Comparison of ENCODE assay signal across 8 cellular contexts in the genomic region with DNA sequence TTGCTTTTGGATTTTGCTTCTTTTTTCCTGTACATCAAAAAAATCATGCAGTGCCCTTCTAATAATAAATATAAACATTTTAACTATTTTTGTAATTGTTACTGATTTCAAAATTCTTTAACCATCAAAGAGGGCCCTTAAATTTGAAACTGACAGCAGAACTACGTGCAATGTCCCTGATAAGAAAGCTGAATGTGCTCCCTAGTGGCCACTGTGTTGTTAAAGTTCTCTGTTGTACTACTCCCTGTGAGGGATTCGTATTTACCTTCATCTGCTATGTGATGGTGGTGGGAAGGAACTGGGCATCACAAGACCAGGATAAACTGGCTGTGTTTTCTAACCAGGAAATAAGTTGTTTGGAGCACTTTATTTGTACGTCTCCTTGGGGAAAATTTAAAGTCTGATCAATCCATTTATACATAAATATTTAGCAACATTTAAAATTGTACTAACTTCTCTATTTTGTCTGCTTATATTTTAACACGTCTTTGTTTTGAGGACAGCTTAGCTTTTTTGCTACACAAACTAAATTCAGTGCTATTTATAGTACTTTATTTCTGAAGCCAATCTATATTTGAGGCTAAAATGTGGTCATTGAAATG.
DNase-seq lines count a peak whose midpoint lies in the region; ATAC-seq and TF ChIP-seq lines count a peak whose summit lies in the region.

No MANE protein-coding gene starts in this region.

- TF ChIP-seq POLR2A in Peyer's patch (IDR thresholded peaks at IDR 0.05): no peak

- no peaks in the 10 kb centered on the region for H3K27me3 Mint-ChIP-seq in type B pancreatic cell

- no peaks in the 10 kb centered on the region for H3K36me3 Mint-ChIP-seq in type B pancreatic cell

- no peak overlapping the region for H3K9ac ChIP-seq in KMS-11

- H3K9me3 ChIP-seq in Peyer's patch: no peaks in the 10 kb centered on the region

- ATAC-seq in GM19324 (IDR thresholded peaks at IDR 0.05; ENCODE audit: low FRiP score, unreplicated experiment): no peak
- no peak for ATAC-seq in GM18511 (IDR thresholded peaks at IDR 0.05; ENCODE audit: unreplicated experiment)

- no peaks in the 10 kb centered on the region for H3K79me2 ChIP-seq in KMS-11 (ENCODE audit: insufficient read depth, low read depth)

- no peak overlapping the region for H2AFZ ChIP-seq in KMS-11 (ENCODE audit: low read depth)

- H3K27ac Mint-ChIP-seq in type B pancreatic cell: no peak overlapping the region

- H3K27me3 ChIP-seq in KMS-11 (ENCODE audit: insufficient read depth, low read depth): no peaks in the 10 kb centered on the region
- H3K27me3 ChIP-seq in Peyer's patch: no peaks in the 10 kb centered on the region

- H3K27ac ChIP-seq in KMS-11 (no peak overlapping the region), Peyer's patch (no peak overlapping the region)

- peak; percentile 32; the same call in 1 of the 2 replicates for TF ChIP-seq CTCF in KMS-11 (conservative IDR thresholded peaks at IDR 0.05; ENCODE audit: low read depth, low read length)
- TF ChIP-seq CTCF in type B pancreatic cell (conservative IDR thresholded peaks at IDR 0.05): peak; percentile 73
- TF ChIP-seq CTCF in Peyer's patch (IDR thresholded peaks at IDR 0.05): peak in 3 of 6 experiments; percentile 49 to 55 (median 52)

- no peak overlapping the region for H3K4me2 ChIP-seq in KMS-11

- no peak overlapping the region for H3K4me3 Mint-ChIP-seq in type B pancreatic cell

- H3K36me3 ChIP-seq in KMS-11 (ENCODE audit: insufficient read depth) (no peaks in the 10 kb centered on the region), Peyer's patch (no peaks in the 10 kb centered on the region)

- H3K4me3 ChIP-seq in KMS-11 (IDR thresholded peaks at IDR 0.05; ENCODE audit: insufficient read depth, low read depth, low read length): no peak overlapping the region
- no peak overlapping the region for H3K4me3 ChIP-seq in Peyer's patch

- no peaks in the 10 kb centered on the region for H3K9me3 Mint-ChIP-seq in type B pancreatic cell

- DNase-seq in COR-L47 (lab: John Stamatoyannopoulos, UW): peak; percentile 46
- DNase-seq in SHP77 treated with DMSO at 0.1 percent for 48 hours (lab: John Stamatoyannopoulos, UW): peak; percentile 62
- peak; percentile 72 for DNase-seq in fibroblast of the conjunctiva (ENCODE audit: low read depth)
- DNase-seq in type B pancreatic cell (ENCODE audit: extremely low spot score, unreplicated experiment): no peak
- no peak for DNase-seq in Peyer's patch

- no peaks in the 10 kb centered on the region for H4K20me1 ChIP-seq in KMS-11 (ENCODE audit: insufficient read depth)

- H3K4me1 Mint-ChIP-seq in type B pancreatic cell (ENCODE audit: unreplicated experiment): peaks cover 3% of the 10 kb centered on the region

- H3K4me1 ChIP-seq in KMS-11 (ENCODE audit: low read depth, poor library complexity, severe bottlenecking) (no peaks in the 10 kb centered on the region), Peyer's patch (no peaks in the 10 kb centered on the region)

Comparison
In these comparisons a context has a peak if more than half of its experiments do, and no peak if none do; other contexts are left out.
1. DNase-seq: peak in COR-L47 (single experiment), SHP77 treated with DMSO at 0.1 percent for 48 hours (single experiment) and fibroblast of the conjunctiva (single experiment); none in type B pancreatic cell (single experiment) and Peyer's patch (0 of 3).